In the genomic region with DNA sequence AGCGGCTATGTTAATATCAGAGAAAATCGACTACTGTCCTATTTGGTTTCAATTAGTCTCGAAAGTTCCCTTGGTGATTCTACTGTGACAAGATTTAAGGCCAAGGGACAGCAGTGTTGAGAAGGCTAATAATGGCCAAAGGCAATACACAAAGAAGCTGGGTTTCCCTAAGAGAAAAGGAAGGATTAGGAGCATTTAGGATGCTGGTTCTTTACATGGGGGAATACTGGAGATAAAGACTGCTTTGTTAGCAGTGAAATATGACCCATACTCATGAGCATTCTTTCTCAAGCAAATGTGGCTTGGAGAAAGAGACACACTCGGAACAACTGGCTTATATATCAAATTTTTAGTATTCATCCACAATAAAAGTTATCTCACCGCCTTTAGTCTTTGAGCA, we compare ENCODE assay signal across 26 cellular contexts. TPM values are rescaled to one million over a fixed set of nuclear protein-coding genes. Genes with fewer than 3 reads are reported as not detected.
A peak's percentile ranks its signal among the peaks of the same experiment; 100 is the strongest.
DNase-seq lines count a peak whose midpoint lies in the region; ATAC-seq, FAIRE-seq and TF ChIP-seq lines count a peak whose summit lies in the region.
"Had no signal": no experiment of that assay in that cellular context is flagged by ENCODE, and none has a peak within 500 bp of the region (broad histone marks: within the 10 kb centered on the region; RNA-seq: fewer than 3 reads in every experiment).

No MANE protein-coding gene starts in this region.

- H3K9me3 Mint-ChIP-seq in WTC11 (peaks cover 49% of the 10 kb centered on the region), neural progenitor cell (peaks cover 27% of the 10 kb centered on the region)
- H3K9me3 Mint-ChIP-seq: HFFc6 had no signal

- H3K4me2 ChIP-seq in neural progenitor cell = peak overlapping the region; percentile 71
- H3K4me2 ChIP-seq: A549 had no signal

- H3K79me2 ChIP-seq in neural progenitor cell (ENCODE audit: low read depth) = no peaks in the 10 kb centered on the region

- FAIRE-seq in GM19239 (lab: Jason Lieb, UNC) = no peak
- FAIRE-seq: A549, D721Med, HepG2, K562, RCC 7860 had no signal

- no peaks in the 10 kb centered on the region for H3K27me3 ChIP-seq in H7 (ENCODE audit: control insufficient read depth, insufficient read depth, low read length)
- no peaks in the 10 kb centered on the region for H3K27me3 ChIP-seq in iPS-20b (ENCODE audit: insufficient read depth, low read length)
- H3K27me3 ChIP-seq in neural progenitor cell = no peaks in the 10 kb centered on the region
- no peaks in the 10 kb centered on the region for H3K27me3 ChIP-seq in transverse colon
- H3K27me3 ChIP-seq: MG63 had no signal

- H3K36me3 Mint-ChIP-seq in WTC11 (peaks cover 30% of the 10 kb centered on the region), neural progenitor cell (peaks cover 14% of the 10 kb centered on the region)
- H3K36me3 Mint-ChIP-seq: CD14-positive monocyte had no signal

- no peak for TF ChIP-seq CTCF in WTC11 (IDR thresholded peaks at IDR 0.05)
- no peak for TF ChIP-seq CTCF in neural progenitor cell (IDR thresholded peaks at IDR 0.05)
- TF ChIP-seq CTCF in transverse colon (IDR thresholded peaks at IDR 0.05) = no peak

- peak; percentile 67 for ATAC-seq in WTC11
- ATAC-seq: A549, HepG2, K562, Right ventricle myocardium inferior had no signal

- H3K27ac Mint-ChIP-seq in WTC11 (peak overlapping the region; percentile 51; the same call in 1 of the 2 replicates), neural progenitor cell (peak overlapping the region; percentile 69)
- H3K27ac Mint-ChIP-seq: B cell, CD14-positive monocyte, HFFc6 had no signal

- H3K4me1 ChIP-seq in iPS-20b (ENCODE audit: insufficient read depth, low read length) (peaks cover 2% of the 10 kb centered on the region; the same call in 1 of the 2 replicates), neural progenitor cell (peaks cover 35% of the 10 kb centered on the region), transverse colon (no peaks in the 10 kb centered on the region)
- H3K4me1 ChIP-seq: A549 had no signal

- DNase-seq in H7 (peak; percentile 4), WTC11 (ENCODE audit: low spot score) (no peak), neural progenitor cell (ENCODE audit: low spot score) (peak; percentile 77), NOMO-1 treated with DMSO at 0.1 percent for 48 hours (lab: John Stamatoyannopoulos, UW; ENCODE audit: unreplicated experiment) (no peak), transverse colon (no peak), GM19239 (ENCODE audit: insufficient read length, low spot score) (no peak)
- DNase-seq: DMS53, GDM1, HFFc6, MG63, NCI-H1048, NCI-H1436, NCI-H187 treated with DMSO at 0.1 percent for 48 hours, NCI-H345, OCI-M1, SW 1271 had no signal

- H3K4me3 ChIP-seq in H7 (ENCODE audit: insufficient read depth, low read depth, low read length) (no peak overlapping the region), iPS-20b (ENCODE audit: low read length) (peak overlapping the region; percentile 13; the same call in 1 of the 2 replicates), neural progenitor cell (peak overlapping the region; percentile 22), transverse colon (no peak overlapping the region)
- H3K4me3 ChIP-seq: A549, K562, MG63 had no signal

- in situ Hi-C loops in transverse colon (cut with MboI; ENCODE audit: low pct_ligation_motif_present in 1 of 4, low pct_unique_long_range_greater_than_20kb in 1 of 4, low sequenced_read_pairs in 3 of 4) = no loop called here

- no peak overlapping the region for H3K27ac ChIP-seq in iPS-20b (ENCODE audit: low read length)
- peak overlapping the region; percentile 62 for H3K27ac ChIP-seq in neural progenitor cell
- H3K27ac ChIP-seq in transverse colon = no peak overlapping the region
- H3K27ac ChIP-seq: A549, HL-60 had no signal

- H3K36me3 ChIP-seq in H7 (replicated peaks; ENCODE audit: control insufficient read depth, insufficient read depth, low read length) (no peaks in the 10 kb centered on the region), iPS-20b (ENCODE audit: insufficient read depth, low read depth, low read length) (no peaks in the 10 kb centered on the region), neural progenitor cell (no peaks in the 10 kb centered on the region), transverse colon (no peaks in the 10 kb centered on the region)
- H3K36me3 ChIP-seq: MG63 had no signal

- peaks cover 8% of the 10 kb centered on the region for H4K20me1 ChIP-seq in neural progenitor cell (ENCODE audit: low read depth)

- intact Hi-C loops in transverse colon (cut with DNase I; ENCODE audit: low total_unique reads) = no loop called here

- H3K9me3 ChIP-seq in iPS-20b (ENCODE audit: insufficient read depth, low read depth, low read length) = peaks cover 16% of the 10 kb centered on the region
- no peaks in the 10 kb centered on the region for H3K9me3 ChIP-seq in neural progenitor cell (ENCODE audit: low read depth)
- H3K9me3 ChIP-seq in transverse colon = no peaks in the 10 kb centered on the region
- H3K9me3 ChIP-seq: A549, MG63 had no signal

- H3K4me1 Mint-ChIP-seq in WTC11 (peaks cover 21% of the 10 kb centered on the region), neural progenitor cell (peaks cover 8% of the 10 kb centered on the region)
- H3K4me1 Mint-ChIP-seq: B cell, CD14-positive monocyte had no signal

- TF ChIP-seq POLR2A in transverse colon (IDR thresholded peaks at IDR 0.05) = no peak

- peaks cover 16% of the 10 kb centered on the region for H3F3A ChIP-seq in neural progenitor cell (ENCODE audit: low read depth)

- WGBS in transverse colon (ENCODE audit: low coverage in 1 of 2), 2 donors = 82 to 93% methylated on average over 5 of the region's 5 CpGs

- POLR2A ChIA-PET in WTC11 (lab: Charles Lee) = interaction anchor here (1.0 kb wide), 1 partner anchor 8 kb away, joined by 3 read pairs; no protein-coding TSS in a partner anchor

- H2AFZ ChIP-seq in neural progenitor cell (replicated peaks) = no peak overlapping the region

- H3K9ac ChIP-seq in iPS-20b (ENCODE audit: low read depth, low read length) (no peak overlapping the region), neural progenitor cell (no peak overlapping the region)

- CTCF ChIA-PET in WTC11 (lab: Charles Lee) = no interaction called here

- H3K4me3 Mint-ChIP-seq in WTC11 (no peak overlapping the region), neural progenitor cell (no peak overlapping the region)
- H3K4me3 Mint-ChIP-seq: B cell, CD14-positive monocyte, HFFc6 had no signal

- H3K27me3 Mint-ChIP-seq in WTC11 (ENCODE audit: low read depth) (no peaks in the 10 kb centered on the region), neural progenitor cell (ENCODE audit: insufficient read depth, low read depth) (no peaks in the 10 kb centered on the region)

- no peak for TF ChIP-seq EP300 in transverse colon (IDR thresholded peaks at IDR 0.05; ENCODE audit: low read depth)

TF ChIP-seq in WTC11, 78 proteins besides CTCF, POLR2A, EP300 and RAD21 (continues in another document):
- TF ChIP-seq, protein P1, sequence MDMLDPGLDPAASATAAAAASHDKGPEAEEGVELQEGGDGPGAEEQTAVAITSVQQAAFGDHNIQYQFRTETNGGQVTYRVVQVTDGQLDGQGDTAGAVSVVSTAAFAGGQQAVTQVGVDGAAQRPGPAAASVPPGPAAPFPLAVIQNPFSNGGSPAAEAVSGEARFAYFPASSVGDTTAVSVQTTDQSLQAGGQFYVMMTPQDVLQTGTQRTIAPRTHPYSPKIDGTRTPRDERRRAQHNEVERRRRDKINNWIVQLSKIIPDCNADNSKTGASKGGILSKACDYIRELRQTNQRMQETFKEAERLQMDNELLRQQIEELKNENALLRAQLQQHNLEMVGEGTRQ (CRISPR knock-in tag; IDR thresholded peaks at IDR 0.05) = no peak
- TF ChIP-seq, protein P2, sequence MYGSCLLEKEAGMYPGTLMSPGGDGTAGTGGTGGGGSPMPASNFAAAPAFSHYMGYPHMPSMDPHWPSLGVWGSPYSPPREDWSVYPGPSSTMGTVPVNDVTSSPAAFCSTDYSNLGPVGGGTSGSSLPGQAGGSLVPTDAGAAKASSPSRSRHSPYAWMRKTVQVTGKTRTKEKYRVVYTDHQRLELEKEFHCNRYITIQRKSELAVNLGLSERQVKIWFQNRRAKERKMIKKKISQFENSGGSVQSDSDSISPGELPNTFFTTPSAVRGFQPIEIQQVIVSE (CRISPR knock-in tag; IDR thresholded peaks at IDR 0.05; ENCODE audit: borderline replicate concordance) = no peak
- TF ChIP-seq ELF4 (CRISPR knock-in tag; IDR thresholded peaks at IDR 0.05; ENCODE audit: low read depth) (no peak), ZNF671 (CRISPR knock-in tag; IDR thresholded peaks at IDR 0.05) (no peak), CBFB (CRISPR knock-in tag; IDR thresholded peaks at IDR 0.05; ENCODE audit: low read depth) (no peak), ZNF416 (CRISPR knock-in tag; IDR thresholded peaks at IDR 0.05) (no peak), GRHL2 (CRISPR knock-in tag; IDR thresholded peaks at IDR 0.05; ENCODE audit: insufficient replicate concordance, severe bottlenecking) (no peak), ZNF232 (CRISPR knock-in tag; IDR thresholded peaks at IDR 0.05) (no peak)
- TF ChIP-seq, protein P3, sequence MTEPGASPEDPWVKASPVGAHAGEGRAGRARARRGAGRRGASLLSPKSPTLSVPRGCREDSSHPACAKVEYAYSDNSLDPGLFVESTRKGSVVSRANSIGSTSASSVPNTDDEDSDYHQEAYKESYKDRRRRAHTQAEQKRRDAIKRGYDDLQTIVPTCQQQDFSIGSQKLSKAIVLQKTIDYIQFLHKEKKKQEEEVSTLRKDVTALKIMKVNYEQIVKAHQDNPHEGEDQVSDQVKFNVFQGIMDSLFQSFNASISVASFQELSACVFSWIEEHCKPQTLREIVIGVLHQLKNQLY (CRISPR knock-in tag; IDR thresholded peaks at IDR 0.05) = no peak
- TF ChIP-seq, protein P4, sequence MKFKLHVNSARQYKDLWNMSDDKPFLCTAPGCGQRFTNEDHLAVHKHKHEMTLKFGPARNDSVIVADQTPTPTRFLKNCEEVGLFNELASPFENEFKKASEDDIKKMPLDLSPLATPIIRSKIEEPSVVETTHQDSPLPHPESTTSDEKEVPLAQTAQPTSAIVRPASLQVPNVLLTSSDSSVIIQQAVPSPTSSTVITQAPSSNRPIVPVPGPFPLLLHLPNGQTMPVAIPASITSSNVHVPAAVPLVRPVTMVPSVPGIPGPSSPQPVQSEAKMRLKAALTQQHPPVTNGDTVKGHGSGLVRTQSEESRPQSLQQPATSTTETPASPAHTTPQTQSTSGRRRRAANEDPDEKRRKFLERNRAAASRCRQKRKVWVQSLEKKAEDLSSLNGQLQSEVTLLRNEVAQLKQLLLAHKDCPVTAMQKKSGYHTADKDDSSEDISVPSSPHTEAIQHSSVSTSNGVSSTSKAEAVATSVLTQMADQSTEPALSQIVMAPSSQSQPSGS (CRISPR knock-in tag; IDR thresholded peaks at IDR 0.05; ENCODE audit: borderline replicate concordance, low read depth) = no peak

RNA-seq across cellular contexts. Expression of a gene that starts 32.2 kb away (rescaled TPM):
- total RNA-seq in H7 (2014; rRNA removed; shearing (Covaris generic)) = 0.07 and 0.15 TPM in 2 replicates
- total RNA-seq in WTC11 (2021) (0.62 to 0.77 TPM (median 0.71 TPM) in 3 replicates), neural progenitor cell (ENCODE audit: low replicate concordance) (0.58 and 0.84 TPM in 2 replicates), transverse colon (under 1 TPM in 2 of 4 donors, not detected in 2; 0.14 to 0.32 TPM)

RNA-seq across cellular contexts. Expression of a gene that starts 55.4 kb away (rescaled TPM):
- 63.3 and 71.8 TPM in 2 replicates for total RNA-seq in H7 (2014; rRNA removed; shearing (Covaris generic))
- total RNA-seq in WTC11 (2021) = 69.1 to 77.0 TPM (median 72.9 TPM) in 3 replicates
- 62.8 and 118 TPM in 2 replicates for total RNA-seq in neural progenitor cell (ENCODE audit: low replicate concordance)
- 10 to 100 TPM; 29.9 to 78.3 (median 56.8) TPM for total RNA-seq in transverse colon

Comparison
In these comparisons a context has a peak if more than half of its experiments do, and no peak if none do; other contexts are left out.
1. DNase-seq: peak in H7 (single experiment) and neural progenitor cell (single experiment); none in WTC11 (single experiment), NOMO-1 treated with DMSO at 0.1 percent for 48 hours (single experiment), transverse colon (single experiment) and GM19239 (single experiment).
2. H3K4me3 ChIP-seq: peak in iPS-20b (single experiment) and neural progenitor cell (single experiment); none in H7 (single experiment) and transverse colon (0 of 4).